In the genomic region with DNA sequence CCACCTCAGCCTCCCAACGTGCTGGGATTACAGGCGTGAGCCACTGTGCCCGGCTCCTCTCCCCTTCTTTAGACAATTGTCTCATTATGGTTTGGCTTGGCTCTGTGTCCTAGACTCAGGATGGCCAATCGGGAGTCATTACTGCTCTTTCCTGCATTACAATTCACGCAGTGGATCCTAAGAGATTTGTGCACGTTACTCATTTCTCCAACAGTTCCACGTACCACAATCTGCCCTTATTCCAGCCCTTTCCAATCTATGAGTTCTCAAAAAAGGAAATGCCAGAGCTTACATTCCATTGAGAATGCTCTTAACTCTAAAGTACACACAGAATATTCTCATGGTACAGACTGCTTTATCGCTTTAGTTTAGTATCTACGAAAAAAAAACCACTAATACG, we compare ENCODE assay signal across 21 cellular contexts.
DNase-seq lines count a peak whose midpoint lies in the region; ATAC-seq, FAIRE-seq and TF ChIP-seq lines count a peak whose summit lies in the region.
"Had no signal": no experiment of that assay in that cellular context is flagged by ENCODE, and none has a peak within 500 bp of the region (broad histone marks: within the 10 kb centered on the region; RNA-seq: fewer than 3 reads in every experiment).

No MANE protein-coding gene starts in this region.

- H2AFZ ChIP-seq in astrocyte (ENCODE audit: low read depth, low read length): no peak overlapping the region
- H2AFZ ChIP-seq in smooth muscle cell (ENCODE audit: low read depth): no peak overlapping the region

- no peak overlapping the region for H3K4me2 ChIP-seq in astrocyte (ENCODE audit: low read length)
- H3K4me2 ChIP-seq in smooth muscle cell: no peak overlapping the region

- H3K4me1 Mint-ChIP-seq in astrocyte (ENCODE audit: low read depth, unreplicated experiment): peaks cover 43% of the 10 kb centered on the region
- H3K4me1 Mint-ChIP-seq: CD4-positive, alpha-beta memory T cell had no signal

- no peak for FAIRE-seq in astrocyte (lab: Jason Lieb, UNC)
- FAIRE-seq: HTR-8/SVneo had no signal

- H3K9me3 ChIP-seq in astrocyte (ENCODE audit: insufficient read depth, low read depth, low read length): no peaks in the 10 kb centered on the region
- no peaks in the 10 kb centered on the region for H3K9me3 ChIP-seq in smooth muscle cell (replicated peaks; ENCODE audit: low read depth)
- H3K9me3 ChIP-seq: BE2C, SJSA1 had no signal

- H4K20me1 ChIP-seq in astrocyte (ENCODE audit: insufficient read depth, low read length) (no peaks in the 10 kb centered on the region), smooth muscle cell (ENCODE audit: low read depth) (no peaks in the 10 kb centered on the region)

- peak overlapping the region; percentile 93 for H3K27ac ChIP-seq in astrocyte (ENCODE audit: low read depth, low read length)
- peak overlapping the region; percentile 53 for H3K27ac ChIP-seq in smooth muscle cell (ENCODE audit: low read depth)
- H3K27ac ChIP-seq: SJSA1 had no signal

- H3K27ac Mint-ChIP-seq in astrocyte (ENCODE audit: unreplicated experiment): peak overlapping the region; percentile 98
- H3K27ac Mint-ChIP-seq: CD4-positive, alpha-beta memory T cell had no signal

- WGBS in smooth muscle cell (ENCODE audit: low lambda C conversion rate): 75% methylated on average over 10 of the region's 10 CpGs

- TF ChIP-seq CTCF in astrocyte (IDR thresholded peaks at IDR 0.05; ENCODE audit: insufficient read depth, low read depth, low read length): no peak
- no peak for TF ChIP-seq CTCF in smooth muscle cell (IDR thresholded peaks at IDR 0.05; ENCODE audit: borderline replicate concordance, insufficient read depth, poor library complexity, severe bottlenecking)

- H3K9ac ChIP-seq in astrocyte (ENCODE audit: low read length) (no peak overlapping the region), smooth muscle cell (ENCODE audit: low read depth) (no peak overlapping the region)

- no peaks in the 10 kb centered on the region for H3K79me2 ChIP-seq in astrocyte (ENCODE audit: insufficient read depth, low read length)
- H3K79me2 ChIP-seq in smooth muscle cell (ENCODE audit: low read depth): no peaks in the 10 kb centered on the region

- peak; percentile 8 for DNase-seq in HCEC 1CT
- peak; percentile 37 for DNase-seq in astrocyte (ENCODE audit: low read depth)
- peak; percentile 78 for DNase-seq in iris pigment epithelial cell (ENCODE audit: low read depth)
- no peak for DNase-seq in smooth muscle cell (lab: John Stamatoyannopoulos, UW; ENCODE audit: unreplicated experiment)
- no peak for DNase-seq in NCI-H1417 treated with DMSO at 0.1 percent for 48 hours (lab: John Stamatoyannopoulos, UW)
- DNase-seq in activated CD4-positive, CD25-positive, alpha-beta regulatory T cell (lab: John Stamatoyannopoulos, UW): no peak
- DNase-seq: BE2C; CD4-positive, alpha-beta memory T cell; DMS79 treated with DMSO at 0.1 percent for 48 hours; H7; NCI-H1048; NCI-H1694; NCI-H2107; NCI-H345; NCI-H526 treated with DMSO at 0.1 percent for 48 hours; NK-92 treated with Interleukin-12 subunit alpha and Interleukin-12 subunit beta, amount 100 ng/mL, for 24 hours; OCI-M1 had no signal

- H3K4me1 ChIP-seq in astrocyte (ENCODE audit: insufficient read depth, low read length) (peaks cover 23% of the 10 kb centered on the region), smooth muscle cell (ENCODE audit: low read depth) (no peaks in the 10 kb centered on the region)

- H3K9me3 Mint-ChIP-seq in astrocyte (ENCODE audit: unreplicated experiment): no peaks in the 10 kb centered on the region

- no peak overlapping the region for H3K4me3 Mint-ChIP-seq in astrocyte (ENCODE audit: unreplicated experiment)
- H3K4me3 Mint-ChIP-seq: CD4-positive, alpha-beta memory T cell had no signal

- H3K36me3 Mint-ChIP-seq in astrocyte (ENCODE audit: low read depth, unreplicated experiment): no peaks in the 10 kb centered on the region
- H3K36me3 Mint-ChIP-seq: CD4-positive, alpha-beta memory T cell had no signal

- no peaks in the 10 kb centered on the region for H3K27me3 Mint-ChIP-seq in astrocyte (ENCODE audit: low read depth, unreplicated experiment)
- H3K27me3 Mint-ChIP-seq: CD4-positive, alpha-beta memory T cell had no signal

- H3K27me3 ChIP-seq in astrocyte (ENCODE audit: insufficient read depth, low read length) (no peaks in the 10 kb centered on the region), smooth muscle cell (ENCODE audit: low read depth) (no peaks in the 10 kb centered on the region)
- H3K27me3 ChIP-seq: BE2C, SJSA1 had no signal

- H3F3A ChIP-seq in smooth muscle cell (ENCODE audit: low read depth): no peaks in the 10 kb centered on the region

- ATAC-seq in GM21515 (IDR thresholded peaks at IDR 0.05; ENCODE audit: unreplicated experiment): no peak
- ATAC-seq in HG02610 (IDR thresholded peaks at IDR 0.05; ENCODE audit: unreplicated experiment): no peak

- H3K36me3 ChIP-seq in astrocyte (ENCODE audit: insufficient read depth, low read length): no peaks in the 10 kb centered on the region
- no peaks in the 10 kb centered on the region for H3K36me3 ChIP-seq in smooth muscle cell (ENCODE audit: low read depth)
- H3K36me3 ChIP-seq: BE2C, SJSA1 had no signal

- H3K4me3 ChIP-seq in astrocyte (ENCODE audit: insufficient read depth, low read depth, low read length): no peak overlapping the region
- H3K4me3 ChIP-seq in smooth muscle cell: no peak overlapping the region
- H3K4me3 ChIP-seq: SJSA1 had no signal

Comparison
In these comparisons a context has a peak if more than half of its experiments do, and no peak if none do; other contexts are left out.
1. DNase-seq: peak in HCEC 1CT (single experiment), astrocyte (single experiment) and iris pigment epithelial cell (single experiment); none in smooth muscle cell (single experiment), NCI-H1417 treated with DMSO at 0.1 percent for 48 hours (single experiment) and activated CD4-positive, CD25-positive, alpha-beta regulatory T cell (0 of 4).